ENCODE assay signal across 21 cellular contexts in genomic region chr7:2005746-2006145, GRCh38.
DNase-seq lines count a peak whose midpoint lies in the region; ATAC-seq and TF ChIP-seq lines count a peak whose summit lies in the region.
"Had no signal": no experiment of that assay in that cellular context is flagged by ENCODE, and none has a peak within 500 bp of the region (broad histone marks: within the 10 kb centered on the region; RNA-seq: fewer than 3 reads in every experiment).

No MANE protein-coding gene starts in this region.

- H3K9me3 ChIP-seq in suprapubic skin (no peaks in the 10 kb centered on the region), esophagus squamous epithelium (no peaks in the 10 kb centered on the region), mammary epithelial cell (replicated peaks; ENCODE audit: insufficient read depth, low read length) (no peaks in the 10 kb centered on the region)
- H3K9me3 ChIP-seq: MG63, SK-N-SH, tibial artery had no signal

- dilution Hi-C loops in mammary epithelial cell (cut with HindIII; ENCODE audit: low sequenced_read_pairs) = loop anchor here (10.0 kb wide), 1 partner anchor 301 kb away; no protein-coding TSS in a partner anchor

- in situ Hi-C loops in mammary epithelial cell (cut with MboI; ENCODE audit: low sequenced_read_pairs in 2 of 2) = no loop called here

- H3K79me1 ChIP-seq in mesendoderm (ENCODE audit: low read length) = no peaks in the 10 kb centered on the region

- no peak overlapping the region for H2BK15ac ChIP-seq in mesendoderm (replicated peaks; ENCODE audit: low read depth)

- no peak overlapping the region for H3K4ac ChIP-seq in mesendoderm (ENCODE audit: low read depth, low read length)

- no peak for TF ChIP-seq EP300 in suprapubic skin (IDR thresholded peaks at IDR 0.05)

- H3K4me2 ChIP-seq in mesendoderm (ENCODE audit: low read length) (no peak overlapping the region), mammary epithelial cell (ENCODE audit: insufficient read depth, low read depth, low read length) (no peak overlapping the region)
- H3K4me2 ChIP-seq: SK-N-SH had no signal

- H3K4me3 Mint-ChIP-seq in activated T-helper 17 cell treated with anti-CD3 and anti-CD28 coated beads, Interleukin-2, amount 50 U/mL, for 72 hours = no peak overlapping the region
- peak overlapping the region in 6 of 8 donors; percentile 37 to 78 (median 74) for H3K4me3 Mint-ChIP-seq in naive B cell

- H3K56ac ChIP-seq in mesendoderm (ENCODE audit: low read length) = no peak overlapping the region

- H3K36me3 ChIP-seq in suprapubic skin (peaks cover 12% of the 10 kb centered on the region), esophagus squamous epithelium (peaks cover 0 to 17% (median 0%) of the 10 kb centered on the region in 3 donors), mesendoderm (ENCODE audit: control insufficient read depth, insufficient read depth, low read length) (no peaks in the 10 kb centered on the region), mammary epithelial cell (ENCODE audit: insufficient read depth, low read length) (no peaks in the 10 kb centered on the region)
- H3K36me3 ChIP-seq: MG63 had no signal

- peak overlapping the region; percentile 26 for H3K27ac Mint-ChIP-seq in activated T-helper 17 cell treated with anti-CD3 and anti-CD28 coated beads, Interleukin-2, amount 50 U/mL, for 72 hours
- peak overlapping the region in 5 of 6 donors; percentile 85 to 97 (median 89) for H3K27ac Mint-ChIP-seq in naive B cell

- H4K8ac ChIP-seq in mesendoderm (ENCODE audit: low read depth, low read length) = no peak overlapping the region

- no peak for ATAC-seq in Right ventricle myocardium inferior
- no peak for ATAC-seq in Right ventricle myocardium superior (ENCODE audit: poor library complexity)
- no peak for ATAC-seq in activated T-helper 17 cell treated with anti-CD3 and anti-CD28 coated beads, Interleukin-2, amount 50 U/mL, for 72 hours (replicated peaks)
- no peak for ATAC-seq in naive B cell (ENCODE audit: low read depth in 2 of 2)
- ATAC-seq: activated CD4-positive, CD25-positive, alpha-beta regulatory T cell treated with anti-CD3 and anti-CD28 coated beads, Interleukin-2, amount 50 U/mL, for 24 hours; Panc1 had no signal

- H3K36me3 Mint-ChIP-seq in activated T-helper 17 cell treated with anti-CD3 and anti-CD28 coated beads, Interleukin-2, amount 50 U/mL, for 72 hours (ENCODE audit: low read depth) = no peaks in the 10 kb centered on the region
- H3K36me3 Mint-ChIP-seq in naive B cell = no peaks in the 10 kb centered on the region

- no peaks in the 10 kb centered on the region for H3K27me3 ChIP-seq in suprapubic skin
- no peaks in the 10 kb centered on the region for H3K27me3 ChIP-seq in esophagus squamous epithelium
- H3K27me3 ChIP-seq in mesendoderm (ENCODE audit: insufficient read depth, low read length, poor library complexity) = no peaks in the 10 kb centered on the region
- no peaks in the 10 kb centered on the region for H3K27me3 ChIP-seq in mammary epithelial cell (ENCODE audit: insufficient read depth, low read length)
- H3K27me3 ChIP-seq: MG63, tibial artery had no signal

- TF ChIP-seq POLR2A in suprapubic skin (IDR thresholded peaks at IDR 0.05) = no peak
- no peak for TF ChIP-seq POLR2A in esophagus squamous epithelium (IDR thresholded peaks at IDR 0.05)

- H3K4me3 ChIP-seq in suprapubic skin (no peak overlapping the region), esophagus squamous epithelium (no peak overlapping the region), mesendoderm (ENCODE audit: low read length) (no peak overlapping the region), mammary epithelial cell (replicated peaks in 1 of 3; ENCODE audit: insufficient read depth in 1 of 3, low read depth in 2 of 3, low read length in 3 of 3) (no peak overlapping the region)
- H3K4me3 ChIP-seq: MG63, tibial artery had no signal

- no peak overlapping the region for H3K18ac ChIP-seq in mesendoderm (ENCODE audit: low read length)

- no peak overlapping the region for H4K5ac ChIP-seq in mesendoderm (ENCODE audit: low read length)

- no peak overlapping the region for H2BK5ac ChIP-seq in mesendoderm (ENCODE audit: low read length)

- H3K4me1 Mint-ChIP-seq in activated T-helper 17 cell treated with anti-CD3 and anti-CD28 coated beads, Interleukin-2, amount 50 U/mL, for 72 hours = peaks cover 7% of the 10 kb centered on the region
- H3K4me1 Mint-ChIP-seq in naive B cell = peaks cover 22 to 38% (median 24%) of the 10 kb centered on the region in 3 donors

- H2AFZ ChIP-seq in mammary epithelial cell (ENCODE audit: low read depth, low read length) = no peak overlapping the region

- CTCF ChIA-PET in mammary epithelial cell (lab: Charles Lee; ENCODE audit: low non-redundant PET) = no interaction called here

- 93% methylated on average over 9 of the region's 9 CpGs for WGBS in suprapubic skin
- WGBS in esophagus squamous epithelium, 2 donors = 79 to 94% methylated on average over 4 to 9 of the region's 9 CpGs
- no CpG with 5 or more reads among the region's 9 CpGs for WGBS in mesendoderm (ENCODE audit: extremely low coverage, insufficient coverage, low lambda C conversion rate)
- 100% methylated on average over 8 of the region's 9 CpGs for WGBS in mammary epithelial cell (ENCODE audit: low coverage, missing lambda C conversion rate)

- DNase-seq in Right ventricle myocardium inferior (ENCODE audit: missing footprints) (peak; percentile 16), Right ventricle myocardium superior (no peak), naive B cell (no peak), suprapubic skin (ENCODE audit: low spot score in 2 of 2) (peak; percentile 17 to 40), esophagus squamous epithelium (lab: John Stamatoyannopoulos, UW) (no peak), mesendoderm (no peak), mammary epithelial cell (no peak)
- DNase-seq: ACHN; activated effector memory CD4-positive, alpha-beta T cell treated with Interleukin-2 at 50 U/mL for 16 hours; anterior cingulate cortex; EL; foreskin melanocyte; GOT3; MG63; NCI-H774; SK-N-SH; stimulated activated naive CD4-positive, alpha-beta T cell had no signal

- no peaks in the 10 kb centered on the region for H4K20me1 ChIP-seq in mammary epithelial cell (ENCODE audit: insufficient read depth, low read length)

- no peaks in the 10 kb centered on the region for H3K79me2 ChIP-seq in mesendoderm (ENCODE audit: control insufficient read depth, insufficient read depth, low read length)
- no peaks in the 10 kb centered on the region for H3K79me2 ChIP-seq in mammary epithelial cell (ENCODE audit: insufficient read depth, low read length)

- H3K4me1 ChIP-seq in suprapubic skin (no peaks in the 10 kb centered on the region), esophagus squamous epithelium (peaks cover 0 to 10% (median 0%) of the 10 kb centered on the region in 3 donors), mesendoderm (ENCODE audit: control insufficient read depth, low read depth, low read length) (no peaks in the 10 kb centered on the region), mammary epithelial cell (ENCODE audit: insufficient read depth, low read length) (peaks cover 3% of the 10 kb centered on the region)
- H3K4me1 ChIP-seq: tibial artery had no signal

- H3K9ac ChIP-seq in mesendoderm (ENCODE audit: low read length) (no peak overlapping the region), mammary epithelial cell (ENCODE audit: insufficient read depth, low read length) (no peak overlapping the region)
- H3K9ac ChIP-seq: SK-N-SH had no signal

- H2AK5ac ChIP-seq in mesendoderm (ENCODE audit: low read length) = no peak overlapping the region

- H3K23ac ChIP-seq in mesendoderm (ENCODE audit: low read length) = no peak overlapping the region

- H3K27me3 Mint-ChIP-seq in activated T-helper 17 cell treated with anti-CD3 and anti-CD28 coated beads, Interleukin-2, amount 50 U/mL, for 72 hours = no peaks in the 10 kb centered on the region
- no peaks in the 10 kb centered on the region for H3K27me3 Mint-ChIP-seq in naive B cell

- intact Hi-C loops in Right ventricle myocardium inferior (cut with DNase I) (loop anchor here (5.0 kb wide), 1 partner anchor 38 kb away; no protein-coding TSS in a partner anchor), Right ventricle myocardium superior (cut with DNase I) (no loop called here), esophagus squamous epithelium (cut with DNase I) (no loop called here), mammary epithelial cell (cut with micrococcal nuclease) (no loop called here)

- H3K9me3 Mint-ChIP-seq in activated T-helper 17 cell treated with anti-CD3 and anti-CD28 coated beads, Interleukin-2, amount 50 U/mL, for 72 hours = no peaks in the 10 kb centered on the region
- H3K9me3 Mint-ChIP-seq in naive B cell = no peaks in the 10 kb centered on the region

- H3K27ac ChIP-seq in suprapubic skin (no peak overlapping the region), esophagus squamous epithelium (no peak overlapping the region), mesendoderm (ENCODE audit: low read depth, low read length) (no peak overlapping the region), mammary epithelial cell (ENCODE audit: insufficient read depth, low read depth, low read length) (no peak overlapping the region)
- H3K27ac ChIP-seq: tibial artery had no signal

- H2BK120ac ChIP-seq in mesendoderm (ENCODE audit: low read depth, low read length) = no peak overlapping the region

- TF ChIP-seq CTCF in suprapubic skin (IDR thresholded peaks at IDR 0.05) = no peak
- no peak for TF ChIP-seq CTCF in esophagus squamous epithelium (IDR thresholded peaks at IDR 0.05)
- no peak for TF ChIP-seq CTCF in mammary epithelial cell (conservative IDR thresholded peaks at IDR 0.05 in 1 of 2, IDR thresholded peaks at IDR 0.05 in 1 of 2; ENCODE audit: extremely low read depth in 1 of 2, insufficient read depth in 1 of 2, low read depth in 1 of 2, low read length in 2 of 2)

- BruUV-seq in mammary epithelial cell (replicated peaks; lab: Mats Ljungman, UMichigan) = no TSS peak

Comparison
In these comparisons a context has a peak if more than half of its experiments do, and no peak if none do; other contexts are left out.
1. DNase-seq: peak in Right ventricle myocardium inferior (single experiment) and suprapubic skin (2 of 2); none in Right ventricle myocardium superior (single experiment), naive B cell (single experiment), esophagus squamous epithelium (single experiment), mesendoderm (single experiment) and mammary epithelial cell (single experiment).